In the genomic region with DNA sequence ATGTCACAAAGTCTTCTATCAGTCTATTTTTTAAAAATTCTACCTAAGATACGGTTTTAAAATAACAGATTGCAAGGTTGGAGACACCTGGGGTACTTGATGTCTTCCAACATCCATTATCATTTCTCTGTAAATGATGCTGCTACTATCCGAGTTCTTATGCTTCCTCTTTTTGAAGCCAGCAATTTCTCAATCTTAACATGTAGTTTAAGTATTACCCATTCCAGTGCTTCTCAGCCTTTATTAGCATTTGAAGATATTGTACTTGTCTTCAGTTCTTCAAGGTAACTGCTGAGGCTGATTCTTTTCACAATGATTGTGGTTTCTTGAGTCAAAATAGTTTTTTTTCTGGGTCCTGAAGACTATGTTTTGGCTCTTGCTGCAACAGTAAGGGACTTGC, we compare ENCODE assay signal across 9 cellular contexts.
A peak's percentile ranks its signal among the peaks of the same experiment; 100 is the strongest.
DNase-seq lines count a peak whose midpoint lies in the region; ATAC-seq and TF ChIP-seq lines count a peak whose summit lies in the region.
"Had no signal": no experiment of that assay in that cellular context is flagged by ENCODE, and none has a peak within 500 bp of the region (broad histone marks: within the 10 kb centered on the region; RNA-seq: fewer than 3 reads in every experiment).

No MANE protein-coding gene starts in this region.

- peaks cover 0 to 5% of the 10 kb centered on the region in 2 donors for H3K4me1 ChIP-seq in ascending aorta
- H3K4me1 ChIP-seq: prostate gland had no signal

- H3K27ac ChIP-seq in ascending aorta, result no peak overlapping the region
- H3K27ac ChIP-seq: prostate gland had no signal

- peaks cover 10% of the 10 kb centered on the region for H3K4me1 Mint-ChIP-seq in osteocyte (ENCODE audit: unreplicated experiment)

- H3K4me3 Mint-ChIP-seq in osteocyte (ENCODE audit: unreplicated experiment), result peak overlapping the region; percentile 84

- no peaks in the 10 kb centered on the region for H3K36me3 ChIP-seq in ascending aorta
- H3K36me3 ChIP-seq: prostate gland had no signal

- H3K9me3 Mint-ChIP-seq in osteocyte (ENCODE audit: unreplicated experiment), result no peaks in the 10 kb centered on the region

- H3K27me3 ChIP-seq in ascending aorta, result no peaks in the 10 kb centered on the region

- no peaks in the 10 kb centered on the region for H3K36me3 Mint-ChIP-seq in osteocyte (ENCODE audit: unreplicated experiment)

- ATAC-seq in GM18867 (IDR thresholded peaks at IDR 0.05; ENCODE audit: unreplicated experiment) (peak; percentile 4), HG03565 (IDR thresholded peaks at IDR 0.05; ENCODE audit: unreplicated experiment) (peak; percentile 11)

- peak overlapping the region; percentile 49 to 63 for H3K4me3 ChIP-seq in ascending aorta

- H3K9me3 ChIP-seq in ascending aorta, result no peaks in the 10 kb centered on the region
- H3K9me3 ChIP-seq: prostate gland had no signal

- no peak for TF ChIP-seq CTCF in ascending aorta (IDR thresholded peaks at IDR 0.05)
- TF ChIP-seq CTCF in osteocyte (IDR thresholded peaks at IDR 0.05), result no peak

- DNase-seq in ascending aorta (ENCODE audit: low spot score in 2 of 2) (no peak), osteocyte (ENCODE audit: extremely low spot score, unreplicated experiment) (no peak), DMS114 treated with DMSO at 0.1 percent for 48 hours (lab: John Stamatoyannopoulos, UW; ENCODE audit: unreplicated experiment) (no peak), HPDE6-E6E7 (ENCODE audit: extremely low spot score) (no peak), ureter (ENCODE audit: low spot score) (no peak), NCI-H345 treated with DMSO at 0.1 percent for 48 hours (lab: John Stamatoyannopoulos, UW; ENCODE audit: unreplicated experiment) (no peak)

- H3K27ac Mint-ChIP-seq in osteocyte (ENCODE audit: unreplicated experiment), result no peak overlapping the region

- peaks cover 36% of the 10 kb centered on the region for H3K27me3 Mint-ChIP-seq in osteocyte (ENCODE audit: unreplicated experiment)

- intact Hi-C loops in ascending aorta (cut with DNase I), result loop anchor here (2.0 kb wide), 3 partner anchors 43 to 159 kb away; no protein-coding TSS in a partner anchor
